ENCODE assay signal across 22 cellular contexts in genomic region chr1:48966583-48966982, GRCh38.
A peak's percentile ranks its signal among the peaks of the same experiment; 100 is the strongest.
DNase-seq lines count a peak whose midpoint lies in the region; FAIRE-seq and TF ChIP-seq lines count a peak whose summit lies in the region.
"Had no signal": no experiment of that assay in that cellular context is flagged by ENCODE, and none has a peak within 500 bp of the region (broad histone marks: within the 10 kb centered on the region; RNA-seq: fewer than 3 reads in every experiment).

No MANE protein-coding gene starts in this region.

- H4K5ac ChIP-seq in H9 (ENCODE audit: insufficient read length, low read depth, low read length) = no peak overlapping the region

- H3K4me3 Mint-ChIP-seq in astrocyte (ENCODE audit: unreplicated experiment) (no peak overlapping the region), H9 (no peak overlapping the region)
- H3K4me3 Mint-ChIP-seq: CD8-positive, alpha-beta memory T cell had no signal

- no peak overlapping the region for H2AFZ ChIP-seq in astrocyte (ENCODE audit: low read depth, low read length)
- H2AFZ ChIP-seq in H9 (ENCODE audit: low read length) = no peak overlapping the region

- no peak overlapping the region for H3K4me3 ChIP-seq in astrocyte (ENCODE audit: insufficient read depth, low read depth, low read length)

- no peak overlapping the region for H2BK20ac ChIP-seq in H9 (ENCODE audit: low read depth, low read length, poor library complexity, severe bottlenecking)

- H2BK120ac ChIP-seq in H9 (ENCODE audit: low read depth, low read length, poor library complexity, severe bottlenecking) = no peak overlapping the region

- H3K9me3 ChIP-seq in astrocyte (ENCODE audit: insufficient read depth, low read depth, low read length) = no peaks in the 10 kb centered on the region
- peaks cover 5% of the 10 kb centered on the region for H3K9me3 ChIP-seq in H9 (ENCODE audit: control insufficient read depth, low read depth, low read length)

- no peaks in the 10 kb centered on the region for H3K23me2 ChIP-seq in H9 (ENCODE audit: insufficient read length, low read depth, low read length, poor library complexity, severe bottlenecking)

- no peak overlapping the region for H3T11ph ChIP-seq in H9 (ENCODE audit: low read length)

- H3K4me2 ChIP-seq in astrocyte (ENCODE audit: low read length) (no peak overlapping the region), H9 (ENCODE audit: insufficient read depth, insufficient read length, low read length) (no peak overlapping the region)

- H3K36me3 Mint-ChIP-seq in astrocyte (ENCODE audit: low read depth, unreplicated experiment) (no peaks in the 10 kb centered on the region), H9 (ENCODE audit: insufficient read depth in 1 of 3, low read depth in 3 of 3) (peaks cover 0 to 12% (median 1%) of the 10 kb centered on the region in 3 experiments; a peak in 3 of 7 replicates)
- H3K36me3 Mint-ChIP-seq: CD8-positive, alpha-beta memory T cell had no signal

- H3K27ac Mint-ChIP-seq in astrocyte (ENCODE audit: unreplicated experiment) (no peak overlapping the region), H9 (no peak overlapping the region)
- H3K27ac Mint-ChIP-seq: CD8-positive, alpha-beta memory T cell had no signal

- FAIRE-seq in astrocyte (lab: Jason Lieb, UNC) = peak; percentile 52
- FAIRE-seq: A204.1 had no signal

- TF ChIP-seq CTCF in astrocyte (IDR thresholded peaks at IDR 0.05; ENCODE audit: insufficient read depth, low read depth, low read length) = no peak
- no peak for TF ChIP-seq CTCF in RWPE1 (conservative IDR thresholded peaks at IDR 0.05; ENCODE audit: low read depth)
- TF ChIP-seq CTCF in H9 (conservative IDR thresholded peaks at IDR 0.05) = no peak

- no peaks in the 10 kb centered on the region for H3K79me2 ChIP-seq in astrocyte (ENCODE audit: insufficient read depth, low read length)
- H3K79me2 ChIP-seq in H9 (ENCODE audit: insufficient read depth, low read length) = no peaks in the 10 kb centered on the region

- no peak overlapping the region for H2AK5ac ChIP-seq in H9 (ENCODE audit: insufficient read length, low read length)

- H2BK5ac ChIP-seq in H9 (ENCODE audit: insufficient read length, low read length) = no peak overlapping the region

- H3K27ac ChIP-seq in astrocyte (ENCODE audit: low read depth, low read length) (no peak overlapping the region), RWPE1 (no peak overlapping the region), H9 (ENCODE audit: insufficient read length, low read depth, low read length) (no peak overlapping the region)

- H3K27me3 Mint-ChIP-seq in astrocyte (ENCODE audit: low read depth, unreplicated experiment) (no peaks in the 10 kb centered on the region), H9 (ENCODE audit: low read depth) (no peaks in the 10 kb centered on the region; the same call in 1 of the 2 replicates)

- H2BK15ac ChIP-seq in H9 (ENCODE audit: low read depth, low read length) = no peak overlapping the region

- H3K4me1 ChIP-seq in astrocyte (ENCODE audit: insufficient read depth, low read length) (no peaks in the 10 kb centered on the region), H9 (ENCODE audit: insufficient read depth, low read length) (no peaks in the 10 kb centered on the region)

- H3K9ac ChIP-seq in astrocyte (ENCODE audit: low read length) (no peak overlapping the region), H9 (ENCODE audit: extremely low read depth, insufficient read length, low read length) (no peak overlapping the region)

- no peak overlapping the region for H3K14ac ChIP-seq in H9 (ENCODE audit: insufficient read depth, low read length)

- no peak overlapping the region for H3K56ac ChIP-seq in H9 (ENCODE audit: insufficient read length, low read depth, low read length)

- H4K91ac ChIP-seq in H9 (ENCODE audit: insufficient read length, low read depth, low read length) = no peak overlapping the region

- peaks cover 2% of the 10 kb centered on the region for H3K9me3 Mint-ChIP-seq in astrocyte (ENCODE audit: unreplicated experiment)
- H3K9me3 Mint-ChIP-seq in H9 = peaks cover 81 to 88% of the 10 kb centered on the region in 2 experiments

- no peaks in the 10 kb centered on the region for H4K20me1 ChIP-seq in astrocyte (ENCODE audit: insufficient read depth, low read length)
- no peaks in the 10 kb centered on the region for H4K20me1 ChIP-seq in H9 (ENCODE audit: control insufficient read depth, insufficient read depth, insufficient read length)

- no peak overlapping the region for H4K8ac ChIP-seq in H9 (replicated peaks; ENCODE audit: insufficient read length, low read depth, low read length)

- H3K4me1 Mint-ChIP-seq in astrocyte (ENCODE audit: low read depth, unreplicated experiment) (no peaks in the 10 kb centered on the region), H9 (no peaks in the 10 kb centered on the region)
- H3K4me1 Mint-ChIP-seq: CD8-positive, alpha-beta memory T cell had no signal

- CTCF ChIA-PET in RWPE1 (lab: Yijun Ruan, JAX) = no interaction called here

- DNase-seq in AG20443 (ENCODE audit: low spot score) = peak; percentile 64
- peak; percentile 50 for DNase-seq in NCI-H460 (ENCODE audit: extremely low read depth, low read depth)
- peak; percentile 35 for DNase-seq in astrocyte (ENCODE audit: low read depth)
- peak; percentile 1 for DNase-seq in iris pigment epithelial cell (ENCODE audit: low read depth)
- DNase-seq in stimulated activated CD4-positive, alpha-beta T cell treated with anti-CD3 and anti-CD28 coated beads, Interleukin-4, amount 100 ng/mL, for 4 hours = no peak
- no peak for DNase-seq in RWPE1 (ENCODE audit: low spot score)
- DNase-seq in H9 = no peak
- DNase-seq in activated T-cell treated with anti-CD3 and anti-CD28 coated beads, Interleukin-2, amount 50 U/mL, for 48 hours = no peak
- DNase-seq: C1 segment of cervical spinal cord; CD8-positive, alpha-beta memory T cell; DMS53; EL; HCEC 1CT; Kasumi-1; MM.1S; NCI-H1092; NCI-H2081 treated with DMSO at 0.1 percent for 48 hours; NCI-H510A; NCI-H748 treated with DMSO at 0.1 percent for 48 hours; NK-92 treated with Interleukin-12 subunit alpha and Interleukin-12 subunit beta, amount 100 ng/mL, for 24 hours; SHP77 treated with DMSO at 0.1 percent for 48 hours had no signal

- no peaks in the 10 kb centered on the region for H3K36me3 ChIP-seq in astrocyte (ENCODE audit: insufficient read depth, low read length)

- POLR2A ChIA-PET in RWPE1 (lab: Yijun Ruan, JAX; ENCODE audit: low non-redundant PET) = no interaction called here

- H3K4ac ChIP-seq in H9 (ENCODE audit: low read depth, low read length) = no peak overlapping the region

- H3K23ac ChIP-seq in H9 (ENCODE audit: insufficient read length, low read depth, low read length) = no peak overlapping the region

- no peak overlapping the region for H3K18ac ChIP-seq in H9 (ENCODE audit: insufficient read length, low read depth, low read length)

- H3K79me1 ChIP-seq in H9 (ENCODE audit: insufficient read depth, low read depth, low read length, poor library complexity, severe bottlenecking) = no peaks in the 10 kb centered on the region

- no peaks in the 10 kb centered on the region for H3K27me3 ChIP-seq in astrocyte (ENCODE audit: insufficient read depth, low read length)
- H3K27me3 ChIP-seq in H9 (ENCODE audit: insufficient read depth, low read length) = no peaks in the 10 kb centered on the region

- no peak overlapping the region for H2BK12ac ChIP-seq in H9 (ENCODE audit: insufficient read length, low read depth, low read length)

Comparison
In these comparisons a context has a peak if more than half of its experiments do, and no peak if none do; other contexts are left out.
1. DNase-seq: peak in AG20443 (single experiment), NCI-H460 (single experiment), astrocyte (single experiment) and iris pigment epithelial cell (single experiment); none in stimulated activated CD4-positive, alpha-beta T cell treated with anti-CD3 and anti-CD28 coated beads, Interleukin-4, amount 100 ng/mL, for 4 hours (0 of 2), RWPE1 (single experiment), H9 (single experiment) and activated T-cell treated with anti-CD3 and anti-CD28 coated beads, Interleukin-2, amount 50 U/mL, for 48 hours (0 of 2).